Comparison of ENCODE assay signal across 8 cellular contexts in the genomic region with DNA sequence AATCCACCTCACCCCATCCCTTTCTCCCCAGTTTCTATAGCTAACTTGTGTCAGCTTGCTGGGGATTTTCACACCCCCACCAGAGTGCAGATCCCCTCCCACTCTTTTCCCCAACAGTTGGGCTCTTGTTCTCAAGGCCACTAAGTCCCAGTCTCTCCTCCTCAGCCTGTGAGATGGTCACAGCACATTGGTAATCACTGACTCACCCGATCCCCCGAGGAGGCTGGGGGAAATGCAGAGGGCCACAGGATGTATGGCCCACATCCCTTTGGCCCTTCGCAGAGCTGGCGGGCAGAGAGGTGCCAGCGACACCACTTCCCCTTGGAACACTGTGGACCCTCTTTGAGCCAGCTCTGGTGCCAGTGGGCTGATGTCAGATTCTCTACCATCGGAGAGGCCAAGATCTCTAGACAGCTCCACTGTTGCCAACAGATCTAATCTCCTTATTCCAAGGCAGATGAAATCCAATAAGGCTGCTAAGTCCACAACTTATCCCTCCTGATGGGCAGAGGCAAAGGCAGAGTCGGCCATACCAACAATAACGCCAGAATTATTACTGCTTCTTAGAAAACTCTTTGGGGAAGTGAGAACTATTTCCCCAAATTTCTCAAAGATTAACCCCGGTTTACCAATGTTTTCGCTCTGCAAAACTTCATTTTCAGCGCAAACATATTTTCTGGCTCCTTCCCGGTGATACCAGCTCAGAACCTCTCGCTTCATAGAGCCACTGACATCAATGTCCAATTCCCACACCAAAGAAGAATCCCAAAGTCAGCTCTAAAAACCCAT. TPM values are rescaled to one million over a fixed set of nuclear protein-coding genes. Genes with fewer than 3 reads are reported as not detected.
A peak's percentile ranks its signal among the peaks of the same experiment; 100 is the strongest.
DNase-seq lines count a peak whose midpoint lies in the region; ATAC-seq, FAIRE-seq and TF ChIP-seq lines count a peak whose summit lies in the region.

No MANE protein-coding gene starts in this region.

- H3K4me3 ChIP-seq in NT2/D1 (ENCODE audit: insufficient read length, low read depth) = peak overlapping the region; percentile 69

- no peak for TF ChIP-seq CTCF in brain (conservative IDR thresholded peaks at IDR 0.05)

- H3K9me3 ChIP-seq in NT2/D1 (ENCODE audit: insufficient read depth, low read length) = peaks cover 15% of the 10 kb centered on the region; the same call in 1 of the 2 replicates

- ATAC-seq in HG02798 (IDR thresholded peaks at IDR 0.05; ENCODE audit: poor library complexity, unreplicated experiment) = no peak

- H3K4me1 Mint-ChIP-seq in brain = peaks cover 50% of the 10 kb centered on the region

- DNase-seq in GM12891 (ENCODE audit: insufficient read length, low spot score) (no peak), NT2/D1 (ENCODE audit: low read depth, low spot score) (no peak), kidney glomerular epithelial cell (lab: John Stamatoyannopoulos, UW) (peak; percentile 7), SHP77 treated with DMSO at 0.1 percent for 48 hours (lab: John Stamatoyannopoulos, UW) (no peak), SKM-1 (lab: John Stamatoyannopoulos, UW; ENCODE audit: unreplicated experiment) (no peak)
- peak; percentile 8 for DNase-seq in stimulated activated CD4-positive, alpha-beta T cell treated with anti-CD3 and anti-CD28 coated beads, Interleukin-4, amount 100 ng/mL, for 1 hour

- peaks cover 26% of the 10 kb centered on the region for H3K27me3 Mint-ChIP-seq in brain

- H3K36me3 ChIP-seq in NT2/D1 (ENCODE audit: insufficient read depth, insufficient read length, low read length) = peaks cover 4% of the 10 kb centered on the region

- H3K9ac ChIP-seq in NT2/D1 (ENCODE audit: insufficient read length, low read depth) = peak overlapping the region; percentile 82

- H3K27ac Mint-ChIP-seq in brain = peak overlapping the region; percentile 79 to 93 (median 87)

- peak overlapping the region; percentile 90 to 99 (median 97) for H3K4me3 Mint-ChIP-seq in brain

- peak; percentile 79 for FAIRE-seq in GM12891 (lab: Jason Lieb, UNC)

- peaks cover 0 to 5% (median 3%) of the 10 kb centered on the region in 5 experiments for H3K9me3 Mint-ChIP-seq in brain

- peaks cover 13% of the 10 kb centered on the region for H3K4me1 ChIP-seq in NT2/D1 (ENCODE audit: insufficient read depth, insufficient read length)

- peak; percentile 83 for TF ChIP-seq POLR2A in GM12891 (IDR thresholded peaks at IDR 0.05; ENCODE audit: low read depth, low read length)

- peaks cover 25% of the 10 kb centered on the region for H3K27me3 ChIP-seq in NT2/D1 (ENCODE audit: insufficient read depth, insufficient read length)

- peaks cover 7% of the 10 kb centered on the region for H3K36me3 Mint-ChIP-seq in brain

TF ChIP-seq in GM12891, 5 proteins besides CTCF, POLR2A, EP300 and RAD21:
- TF ChIP-seq PAX5 (IDR thresholded peaks at IDR 0.05; ENCODE audit: insufficient read depth, low read length, severe bottlenecking) (no peak), SPI1 (IDR thresholded peaks at IDR 0.05; ENCODE audit: low read depth, low read length) (peak; percentile 70; the same call in 1 of the 2 replicates), POLR2AphosphoS5 (IDR thresholded peaks at IDR 0.05; ENCODE audit: low read depth, low read length) (peak; percentile 84), POU2F2 (IDR thresholded peaks at IDR 0.05; ENCODE audit: low read depth, low read length) (peak; percentile 69), TAF1 (IDR thresholded peaks at IDR 0.05; ENCODE audit: low read depth, low read length) (peak; percentile 55)

RNA-seq across cellular contexts. Expression of a gene that starts 1.5 kb away (rescaled TPM):
- polyA plus RNA-seq in GM12891 (2012; ENCODE audit: low read depth, missing spikeins) = 40.1 TPM
- 10.1 TPM for polyA plus RNA-seq in brain (ENCODE audit: insufficient read depth, low read depth, low replicate concordance)

RNA-seq across cellular contexts. Expression of a gene that starts 35.7 kb away (rescaled TPM):
- 188 TPM for polyA plus RNA-seq in GM12891 (2012; ENCODE audit: low read depth, missing spikeins)
- polyA plus RNA-seq in brain (ENCODE audit: insufficient read depth, low read depth, low replicate concordance) = 561 TPM

Comparison
In these comparisons a context has a peak if more than half of its experiments do, and no peak if none do; other contexts are left out.
1. DNase-seq: peak in kidney glomerular epithelial cell (single experiment) and stimulated activated CD4-positive, alpha-beta T cell treated with anti-CD3 and anti-CD28 coated beads, Interleukin-4, amount 100 ng/mL, for 1 hour (single experiment); none in GM12891 (single experiment), NT2/D1 (single experiment), SHP77 treated with DMSO at 0.1 percent for 48 hours (single experiment) and SKM-1 (single experiment).